ENCODE assay signal across 8 cellular contexts in the genomic region with DNA sequence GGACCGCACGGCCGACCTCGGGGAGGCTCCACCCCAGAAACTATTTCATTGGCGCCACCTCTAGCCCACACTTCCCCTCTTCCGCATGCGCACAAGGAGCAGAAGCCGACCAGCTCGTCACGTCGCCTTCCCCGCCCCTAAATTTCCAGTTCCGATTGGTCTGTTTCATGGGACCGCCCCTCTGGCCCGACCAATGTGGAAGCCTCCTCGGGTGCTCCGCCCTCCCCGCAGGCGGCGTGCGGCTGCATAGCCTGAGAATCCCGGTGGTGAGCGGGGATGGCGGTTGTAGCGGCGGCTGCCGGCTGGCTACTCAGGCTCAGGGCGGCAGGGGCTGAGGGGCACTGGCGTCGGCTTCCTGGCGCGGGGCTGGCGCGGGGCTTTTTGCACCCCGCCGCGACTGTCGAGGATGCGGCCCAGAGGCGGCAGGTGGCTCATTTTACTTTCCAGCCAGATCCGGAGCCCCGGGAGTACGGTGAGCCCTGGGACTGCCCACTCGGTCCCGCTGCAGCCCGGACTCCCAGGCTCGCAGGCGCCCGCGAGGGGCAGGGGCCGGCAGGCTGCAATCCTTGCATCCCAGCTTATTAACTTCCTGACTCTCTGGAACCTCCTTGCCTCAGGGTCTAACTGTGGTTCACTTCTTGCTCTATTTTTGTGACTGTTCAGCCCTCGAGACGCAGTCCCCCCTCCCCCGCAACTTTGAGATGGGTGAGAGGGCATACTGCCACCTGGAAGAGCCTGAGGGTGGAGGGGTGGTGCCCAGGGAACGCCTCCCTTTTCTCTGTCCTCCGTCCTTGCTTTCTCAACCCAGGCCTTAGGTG. TPM values are rescaled to one million over a fixed set of nuclear protein-coding genes. Genes with fewer than 3 reads are reported as not detected.
A peak's percentile ranks its signal among the peaks of the same experiment; 100 is the strongest.
DNase-seq lines count a peak whose midpoint lies in the region; ATAC-seq and TF ChIP-seq lines count a peak whose summit lies in the region.

A gene (plus strand): TSS at position 254 of the 818 bp plus-strand sequence. CDS start 23 bp downstream, at position 277.

- peak; percentile 99 for ATAC-seq in GM21717 (IDR thresholded peaks at IDR 0.05; ENCODE audit: unreplicated experiment)

- no peaks in the 10 kb centered on the region for H3K36me3 ChIP-seq in mucosa of rectum (ENCODE audit: control insufficient read depth in 2 of 2, insufficient read depth in 2 of 2, low read length in 2 of 2)

- H3K9ac ChIP-seq in mucosa of rectum (ENCODE audit: low read depth in 1 of 2, low read length in 2 of 2), result peak within 1 kb of the TSS; percentile 70 to 82

- peak; percentile 100 for DNase-seq in DMS153 treated with DMSO at 0.1 percent for 48 hours (lab: John Stamatoyannopoulos, UW; ENCODE audit: unreplicated experiment)
- peak; percentile 99 for DNase-seq in KBM-7
- DNase-seq in activated T-cell treated with anti-CD3 and anti-CD28 coated beads, Interleukin-2, amount 50 U/mL, for 24 hours, result peak; percentile 96
- peak; percentile 98 to 99 for DNase-seq in erythroblast (lab: John Stamatoyannopoulos, UW)
- DNase-seq in stimulated activated CD8-positive, alpha-beta memory T cell treated with anti-CD3 and anti-CD28 coated beads, Interleukin-4, amount 100 ng/mL, for 48 hours, result peak; percentile 96

- H3K27ac Mint-ChIP-seq in activated T-cell treated with anti-CD3 and anti-CD28 coated beads, Interleukin-2, amount 50 U/mL, for 24 hours, result peak within 1 kb of the TSS; percentile 91

- H3K27me3 Mint-ChIP-seq in activated T-cell treated with anti-CD3 and anti-CD28 coated beads, Interleukin-2, amount 50 U/mL, for 24 hours, result peaks cover 7% of the 10 kb centered on the region

- peak within 1 kb of the TSS; percentile 90 for H3K4me3 Mint-ChIP-seq in activated T-cell treated with anti-CD3 and anti-CD28 coated beads, Interleukin-2, amount 50 U/mL, for 24 hours

- H3K36me3 Mint-ChIP-seq in activated T-cell treated with anti-CD3 and anti-CD28 coated beads, Interleukin-2, amount 50 U/mL, for 24 hours (ENCODE audit: low read depth), result peaks cover 4% of the 10 kb centered on the region

- H3K27me3 ChIP-seq in mucosa of rectum (ENCODE audit: control insufficient read depth in 2 of 2, insufficient read depth in 2 of 2, low read length in 2 of 2), result no peaks in the 10 kb centered on the region

- in situ Hi-C loops in KBM-7 (cut with MboI; ENCODE audit: low pct_unique_long_range_greater_than_20kb, low sequenced_read_pairs), result no loop called here

- H3K4me1 ChIP-seq in mucosa of rectum (ENCODE audit: control insufficient read depth in 2 of 2, insufficient read depth in 2 of 2, low read length in 2 of 2), result peaks cover 0 to 5% of the 10 kb centered on the region in 2 donors

- TF ChIP-seq POLR2A in erythroblast (IDR thresholded peaks at IDR 0.05; ENCODE audit: low read length), result peak; percentile 92

- peaks cover 27% of the 10 kb centered on the region for H3K4me1 Mint-ChIP-seq in activated T-cell treated with anti-CD3 and anti-CD28 coated beads, Interleukin-2, amount 50 U/mL, for 24 hours (ENCODE audit: low read depth)

- H3K9me3 Mint-ChIP-seq in activated T-cell treated with anti-CD3 and anti-CD28 coated beads, Interleukin-2, amount 50 U/mL, for 24 hours, result no peaks in the 10 kb centered on the region

- peak within 1 kb of the TSS; percentile 81 to 83 for H3K27ac ChIP-seq in mucosa of rectum (ENCODE audit: low read depth in 2 of 2, low read length in 2 of 2)

- H3K9me3 ChIP-seq in mucosa of rectum (ENCODE audit: control insufficient read depth in 2 of 2, low read length in 2 of 2), result no peaks in the 10 kb centered on the region

- H3K4me3 ChIP-seq in mucosa of rectum (ENCODE audit: low read length in 2 of 2), result peak within 1 kb of the TSS; percentile 81 to 86

TF ChIP-seq in PFSK-1, 5 proteins besides CTCF, POLR2A, EP300 and RAD21:
- TF ChIP-seq, protein P1, sequence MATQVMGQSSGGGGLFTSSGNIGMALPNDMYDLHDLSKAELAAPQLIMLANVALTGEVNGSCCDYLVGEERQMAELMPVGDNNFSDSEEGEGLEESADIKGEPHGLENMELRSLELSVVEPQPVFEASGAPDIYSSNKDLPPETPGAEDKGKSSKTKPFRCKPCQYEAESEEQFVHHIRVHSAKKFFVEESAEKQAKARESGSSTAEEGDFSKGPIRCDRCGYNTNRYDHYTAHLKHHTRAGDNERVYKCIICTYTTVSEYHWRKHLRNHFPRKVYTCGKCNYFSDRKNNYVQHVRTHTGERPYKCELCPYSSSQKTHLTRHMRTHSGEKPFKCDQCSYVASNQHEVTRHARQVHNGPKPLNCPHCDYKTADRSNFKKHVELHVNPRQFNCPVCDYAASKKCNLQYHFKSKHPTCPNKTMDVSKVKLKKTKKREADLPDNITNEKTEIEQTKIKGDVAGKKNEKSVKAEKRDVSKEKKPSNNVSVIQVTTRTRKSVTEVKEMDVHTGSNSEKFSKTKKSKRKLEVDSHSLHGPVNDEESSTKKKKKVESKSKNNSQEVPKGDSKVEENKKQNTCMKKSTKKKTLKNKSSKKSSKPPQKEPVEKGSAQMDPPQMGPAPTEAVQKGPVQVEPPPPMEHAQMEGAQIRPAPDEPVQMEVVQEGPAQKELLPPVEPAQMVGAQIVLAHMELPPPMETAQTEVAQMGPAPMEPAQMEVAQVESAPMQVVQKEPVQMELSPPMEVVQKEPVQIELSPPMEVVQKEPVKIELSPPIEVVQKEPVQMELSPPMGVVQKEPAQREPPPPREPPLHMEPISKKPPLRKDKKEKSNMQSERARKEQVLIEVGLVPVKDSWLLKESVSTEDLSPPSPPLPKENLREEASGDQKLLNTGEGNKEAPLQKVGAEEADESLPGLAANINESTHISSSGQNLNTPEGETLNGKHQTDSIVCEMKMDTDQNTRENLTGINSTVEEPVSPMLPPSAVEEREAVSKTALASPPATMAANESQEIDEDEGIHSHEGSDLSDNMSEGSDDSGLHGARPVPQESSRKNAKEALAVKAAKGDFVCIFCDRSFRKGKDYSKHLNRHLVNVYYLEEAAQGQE (IDR thresholded peaks at IDR 0.05; ENCODE audit: insufficient read depth in 1 of 2, low read depth in 2 of 2, low read length in 2 of 2), result 0 out of 4 replicates have a peak, but pooled peaks of 1 of the 2 experiments have one; percentile 7
- peak; percentile 97 for TF ChIP-seq POLR2AphosphoS5 (IDR thresholded peaks at IDR 0.05; ENCODE audit: low read depth, low read length)
- no peak for TF ChIP-seq SIN3A (IDR thresholded peaks at IDR 0.05; ENCODE audit: borderline replicate concordance, insufficient read depth, low read length)
- peak; percentile 67 for TF ChIP-seq FOXP2 (optimal IDR thresholded peaks at IDR 0.05; ENCODE audit: borderline replicate concordance, extremely low read depth, extremely low read length, insufficient read depth)
- TF ChIP-seq TAF1 (IDR thresholded peaks at IDR 0.05; ENCODE audit: borderline replicate concordance, insufficient read depth, low read length), result peak; percentile 91
TF ChIP-seq in PFSK-1: peak in this region for 4.

RNA-seq across cellular contexts. Expression of the gene that starts here (rescaled TPM):
- polyA plus RNA-seq in PFSK-1 (2012; ENCODE audit: insufficient read length, low read depth), result 5.0 TPM

Comparison
In these comparisons a context has a peak if more than half of its experiments do, and no peak if none do; other contexts are left out.
1. Peak in every context shown above with its lines: DNase-seq, ATAC-seq, H3K4me3 ChIP-seq and H3K27ac ChIP-seq.